16 cellular contexts compared by ENCODE assay signal in genomic region chr3:8839607-8840325, GRCh38.
"Had no signal": no experiment of that assay in that cellular context is flagged by ENCODE, and none has a peak within 500 bp of the region (broad histone marks: within the 10 kb centered on the region; RNA-seq: fewer than 3 reads in every experiment).

No MANE protein-coding gene starts in this region.

- H3K27ac ChIP-seq: cardiac muscle cell, dorsolateral prefrontal cortex, left lung, WERI-Rb-1 had no signal

- DNase-seq: activated CD4-positive, alpha-beta T cell treated with anti-CD3 and anti-CD28 coated beads for 1 hour; activated CD4-positive, alpha-beta T cell treated with anti-CD3 and anti-CD28 coated beads, Interleukin-2, amount 50 U/mL, for 4 hours; activated effector memory CD4-positive, alpha-beta T cell treated with anti-CD3 and anti-CD28 coated beads, Interleukin-2, amount 50 U/mL, for 16 hours; activated T-cell treated with anti-CD3 and anti-CD28 coated beads, Interleukin-2, amount 50 U/mL, for 72 hours; dorsolateral prefrontal cortex; foreskin melanocyte; hypothalamus; kidney; left lung; nephron progenitor cell; nucleus accumbens; retina; stimulated activated naive CD4-positive, alpha-beta T cell; T-helper 17 cell; WERI-Rb-1 had no signal

- H3K9me3 ChIP-seq: left lung had no signal

- H3K4me3 ChIP-seq: cardiac muscle cell, dorsolateral prefrontal cortex, left lung had no signal

- FAIRE-seq: kidney had no signal

- H3K4me1 ChIP-seq: left lung had no signal

- H3K27me3 ChIP-seq: cardiac muscle cell, dorsolateral prefrontal cortex, left lung had no signal

- H3K36me3 ChIP-seq: cardiac muscle cell, left lung, WERI-Rb-1 had no signal
